In the genomic region with DNA sequence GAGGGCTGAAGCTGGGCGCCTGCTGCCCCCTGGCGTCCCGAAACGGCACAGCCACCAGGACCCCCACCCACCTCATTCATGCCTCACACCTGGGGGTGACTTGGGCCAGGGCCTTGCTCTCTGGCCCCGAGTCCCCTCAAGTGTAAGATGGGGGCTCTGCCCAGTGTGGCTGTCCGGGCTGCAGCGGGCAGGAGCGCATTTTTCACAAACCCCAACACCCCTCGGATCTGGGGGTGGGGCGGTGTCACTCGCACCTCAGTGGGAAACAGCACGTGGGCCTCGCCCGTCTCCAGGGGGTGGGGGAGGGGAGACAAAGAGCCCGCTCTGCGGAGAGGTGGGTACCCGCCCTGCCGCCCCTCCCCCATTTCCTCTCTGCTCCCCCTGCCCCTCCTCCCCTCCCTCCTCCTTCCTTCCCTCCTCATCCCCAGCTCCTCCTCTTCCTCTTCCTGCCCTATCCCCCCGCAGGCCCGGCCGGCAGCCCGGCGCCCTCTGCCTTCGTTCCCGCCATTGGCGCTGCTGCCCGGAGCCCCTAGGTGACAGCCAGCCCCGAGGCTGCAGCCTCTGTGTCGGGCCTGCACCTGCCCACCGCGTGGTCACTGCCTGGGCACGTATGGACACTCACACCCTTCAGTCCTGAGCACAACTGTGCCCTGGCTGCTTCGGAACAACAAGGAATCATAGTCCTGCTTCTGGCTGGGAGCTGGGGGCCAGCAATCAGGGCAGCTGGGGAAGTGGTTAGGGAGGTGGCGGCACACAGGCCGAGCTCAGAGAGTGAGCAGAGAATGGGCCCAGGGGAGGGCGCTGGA, we compare ENCODE assay signal across 8 cellular contexts. TPM values are rescaled to one million over a fixed set of nuclear protein-coding genes. Genes with fewer than 3 reads are reported as not detected.
DNase-seq lines count a peak whose midpoint lies in the region; ATAC-seq, FAIRE-seq and TF ChIP-seq lines count a peak whose summit lies in the region.

No MANE protein-coding gene starts in this region.

- peak overlapping the region; percentile 69 for H2AFZ ChIP-seq in parathyroid adenoma

- peaks cover 16% of the 10 kb centered on the region for H3K4me1 Mint-ChIP-seq in activated naive CD4-positive, alpha-beta T cell treated with anti-CD3 and anti-CD28 coated beads for 36 hours (ENCODE audit: low read depth)

- no peak overlapping the region for H3K4me3 ChIP-seq in parathyroid adenoma (ENCODE audit: low read depth, low read length)

- H3K27ac ChIP-seq in parathyroid adenoma: no peak overlapping the region

- H3K27ac Mint-ChIP-seq in activated naive CD4-positive, alpha-beta T cell treated with anti-CD3 and anti-CD28 coated beads for 36 hours: peak overlapping the region; percentile 80

- no peaks in the 10 kb centered on the region for H3K79me2 ChIP-seq in parathyroid adenoma

- TF ChIP-seq CTCF in parathyroid adenoma (IDR thresholded peaks at IDR 0.05): peak; percentile 63

- H3K27me3 Mint-ChIP-seq in activated naive CD4-positive, alpha-beta T cell treated with anti-CD3 and anti-CD28 coated beads for 36 hours (ENCODE audit: low read depth): no peaks in the 10 kb centered on the region

- no peaks in the 10 kb centered on the region for H3K27me3 ChIP-seq in parathyroid adenoma (ENCODE audit: control insufficient read depth, insufficient read depth, low read length)

- H3K36me3 ChIP-seq in parathyroid adenoma (ENCODE audit: control insufficient read depth, insufficient read depth, low read length): no peaks in the 10 kb centered on the region

- H3K9me3 Mint-ChIP-seq in activated naive CD4-positive, alpha-beta T cell treated with anti-CD3 and anti-CD28 coated beads for 36 hours: no peaks in the 10 kb centered on the region

- peak; percentile 89 for DNase-seq in D341Med (ENCODE audit: low spot score)
- DNase-seq in HT1080 (ENCODE audit: low read depth): peak; percentile 83
- DNase-seq in RCC 7860 (ENCODE audit: low spot score): peak; percentile 19
- peak; percentile 79 for DNase-seq in activated naive CD4-positive, alpha-beta T cell treated with anti-CD3 and anti-CD28 coated beads for 36 hours
- DNase-seq in germinal center (ENCODE audit: low spot score): peak; percentile 81
- no peak for DNase-seq in NCI-H2081 treated with DMSO at 0.1 percent for 48 hours (lab: John Stamatoyannopoulos, UW)

- CTCF ChIA-PET in activated naive CD4-positive, alpha-beta T cell treated with anti-CD3 and anti-CD28 coated beads for 36 hours (lab: Charles Lee): interaction anchor here (0.5 to 11.3 kb wide), 14 partner anchors 9 to 386 kb away, joined by 3 to 280 read pairs (median 4); partner anchors contain the start of gene PHLDA2

- H3K9ac ChIP-seq in parathyroid adenoma: no peak overlapping the region

- ATAC-seq in GM21737 (IDR thresholded peaks at IDR 0.05; ENCODE audit: unreplicated experiment): no peak

- no peak for FAIRE-seq in RCC 7860 (lab: Jason Lieb, UNC)

- intact Hi-C loops in activated naive CD4-positive, alpha-beta T cell treated with anti-CD3 and anti-CD28 coated beads for 36 hours (cut with micrococcal nuclease): loop anchor here (1.0 to 2.0 kb wide), 6 partner anchors 10 to 492 kb away; partner anchors contain the start of gene TSSC4

- H3K36me3 Mint-ChIP-seq in activated naive CD4-positive, alpha-beta T cell treated with anti-CD3 and anti-CD28 coated beads for 36 hours (ENCODE audit: low read depth): no peaks in the 10 kb centered on the region

- H3K9me3 ChIP-seq in parathyroid adenoma (ENCODE audit: control insufficient read depth, low read length): no peaks in the 10 kb centered on the region

- peak overlapping the region; percentile 61 for H3K4me2 ChIP-seq in parathyroid adenoma (ENCODE audit: low read length)

- H3K4me3 Mint-ChIP-seq in activated naive CD4-positive, alpha-beta T cell treated with anti-CD3 and anti-CD28 coated beads for 36 hours: peak overlapping the region; percentile 84

- no peaks in the 10 kb centered on the region for H3K4me1 ChIP-seq in parathyroid adenoma

RNA-seq across cellular contexts. Expression of gene CDKN1C, which starts 6.8 kb away (rescaled TPM):
- 2.1 and 4.4 TPM in 2 replicates for total RNA-seq in HT1080 (2014; rRNA removed; shearing (Covaris generic))
- 0.86 and 1.7 TPM in 2 replicates for polyA plus RNA-seq in HT1080 (2015; cell fraction: cytosol; rRNA removed)
- polyA plus RNA-seq in HT1080 (2015; cell fraction: nucleus; rRNA removed): 1.3 and 1.5 TPM in 2 replicates
- total RNA-seq in activated naive CD4-positive, alpha-beta T cell treated with anti-CD3 and anti-CD28 coated beads for 36 hours: under 1 TPM; 0.17 to 0.26 TPM

RNA-seq across cellular contexts. Expression of gene PHLDA2, which starts 36.8 kb away (rescaled TPM):
- 71.3 and 193 TPM in 2 replicates for total RNA-seq in HT1080 (2014; rRNA removed; shearing (Covaris generic))
- polyA plus RNA-seq in HT1080 (2015; cell fraction: cytosol; rRNA removed): 279 and 295 TPM in 2 replicates
- polyA plus RNA-seq in HT1080 (2015; cell fraction: nucleus; rRNA removed): 40.8 and 82.2 TPM in 2 replicates
- total RNA-seq in activated naive CD4-positive, alpha-beta T cell treated with anti-CD3 and anti-CD28 coated beads for 36 hours: 1 to 10 TPM; 2.8 to 3.6 TPM

Comparison
In these comparisons a context has a peak if more than half of its experiments do, and no peak if none do; other contexts are left out.
1. RNA of gene PHLDA2, which starts 36.8 kb away (total RNA-seq): 71.3 to 193 TPM in HT1080; 2.8 to 3.6 TPM in activated naive CD4-positive, alpha-beta T cell treated with anti-CD3 and anti-CD28 coated beads for 36 hours; every median in the first group is over 10 times any median in the second.